In genomic region chr9:112332674-112332976, GRCh38 we compare ENCODE assay signal across 8 cellular contexts. TPM values are rescaled to one million over a fixed set of nuclear protein-coding genes. Genes with fewer than 3 reads are reported as not detected.
DNase-seq lines count a peak whose midpoint lies in the region; ATAC-seq and TF ChIP-seq lines count a peak whose summit lies in the region.

No MANE protein-coding gene starts in this region.

- dilution Hi-C loops in mammary epithelial cell (cut with HindIII; ENCODE audit: low sequenced_read_pairs): no loop called here

- CTCF ChIA-PET in AG04449 (lab: Yijun Ruan, JAX): interaction anchor here (0.8 to 1.6 kb wide), 7 partner anchors 9 to 235 kb away, joined by 3 to 7 read pairs (median 5); no protein-coding TSS in a partner anchor
- CTCF ChIA-PET in mammary epithelial cell (lab: Charles Lee; ENCODE audit: low non-redundant PET): no interaction called here

- H3K4me2 ChIP-seq in mammary epithelial cell (ENCODE audit: insufficient read depth, low read depth, low read length): peak overlapping the region; percentile 100

- peak overlapping the region; percentile 78 for H2AFZ ChIP-seq in mammary epithelial cell (ENCODE audit: low read depth, low read length)

- POLR2A ChIA-PET in AG04449 (lab: Yijun Ruan, JAX): interaction anchor here (1.4 kb wide), 1 partner anchor 48 kb away, joined by 4 read pairs; the partner anchor contains the start of gene HSDL2

- no peaks in the 10 kb centered on the region for H4K20me1 ChIP-seq in mammary epithelial cell (ENCODE audit: insufficient read depth, low read length)

- in situ Hi-C loops in mammary epithelial cell (cut with MboI; ENCODE audit: low sequenced_read_pairs in 2 of 2): no loop called here

- DNase-seq in AG04449 (ENCODE audit: low read depth, low spot score) (no peak), mammary epithelial cell (no peak), NCI-H2171 treated with DMSO at 0.1 percent for 48 hours (lab: John Stamatoyannopoulos, UW) (no peak), epidermal melanocyte (ENCODE audit: insufficient read length, low spot score) (no peak), NCI-H82 (lab: John Stamatoyannopoulos, UW) (no peak)

- H3K36me3 ChIP-seq in HUES48 (ENCODE audit: control insufficient read depth, insufficient read depth, low read length): no peaks in the 10 kb centered on the region
- H3K36me3 ChIP-seq in mammary epithelial cell (ENCODE audit: insufficient read depth, low read length): peaks cover 1% of the 10 kb centered on the region
- H3K36me3 ChIP-seq in mucosa of rectum (ENCODE audit: control insufficient read depth in 2 of 2, insufficient read depth in 2 of 2, low read length in 2 of 2): no peaks in the 10 kb centered on the region

- H3K9ac ChIP-seq in HUES48 (ENCODE audit: low read depth, low read length) (peak overlapping the region; percentile 89), mammary epithelial cell (ENCODE audit: insufficient read depth, low read length) (peak overlapping the region; percentile 96), mucosa of rectum (ENCODE audit: low read depth in 1 of 2, low read length in 2 of 2) (peak overlapping the region; percentile 94 to 100)

- TF ChIP-seq CTCF in AG04449 (IDR thresholded peaks at IDR 0.05; ENCODE audit: insufficient read depth, low read length, missing control alignments): no peak
- TF ChIP-seq CTCF in mammary epithelial cell (conservative IDR thresholded peaks at IDR 0.05 in 1 of 2, IDR thresholded peaks at IDR 0.05 in 1 of 2; ENCODE audit: extremely low read depth in 1 of 2, insufficient read depth in 1 of 2, low read depth in 1 of 2, low read length in 2 of 2): no peak

- H3K4me3 ChIP-seq in AG04449 (ENCODE audit: low read depth, low read length) (peak overlapping the region; percentile 91), HUES48 (ENCODE audit: low read depth, low read length) (peak overlapping the region; percentile 98), mammary epithelial cell (replicated peaks in 1 of 3; ENCODE audit: insufficient read depth in 1 of 3, low read depth in 2 of 3, low read length in 3 of 3) (peak overlapping the region; percentile 97 to 99 (median 98)), mucosa of rectum (ENCODE audit: low read length in 2 of 2) (peak overlapping the region; percentile 95 to 96)

- H3K27ac ChIP-seq in HUES48 (ENCODE audit: low read depth, low read length) (peak overlapping the region; percentile 91), mammary epithelial cell (ENCODE audit: insufficient read depth, low read depth, low read length) (peak overlapping the region; percentile 91), mucosa of rectum (ENCODE audit: low read depth in 2 of 2, low read length in 2 of 2) (peak overlapping the region; percentile 100)

- intact Hi-C loops in mammary epithelial cell (cut with micrococcal nuclease): loop anchor here (2.0 to 5.0 kb wide), 4 partner anchors 20 to 100 kb away; no protein-coding TSS in a partner anchor

- H3K4me1 ChIP-seq in HUES48 (ENCODE audit: control insufficient read depth, insufficient read depth, low read length) (peaks cover 20% of the 10 kb centered on the region), mammary epithelial cell (ENCODE audit: insufficient read depth, low read length) (peaks cover 11% of the 10 kb centered on the region), mucosa of rectum (ENCODE audit: control insufficient read depth in 2 of 2, insufficient read depth in 2 of 2, low read length in 2 of 2) (peaks cover 22 to 25% of the 10 kb centered on the region in 2 donors)

- under 1% methylated on average over 16 of the region's 19 CpGs for whole genome bisulfite sequencing in mammary epithelial cell (ENCODE audit: low coverage, missing lambda C conversion rate)

- ATAC-seq in GM21528 (IDR thresholded peaks at IDR 0.05; ENCODE audit: low FRiP score, unreplicated experiment): no peak

- H3K9me3 ChIP-seq in HUES48 (ENCODE audit: control insufficient read depth, insufficient read depth, low read length) (no peaks in the 10 kb centered on the region), mammary epithelial cell (replicated peaks; ENCODE audit: insufficient read depth, low read length) (no peaks in the 10 kb centered on the region), mucosa of rectum (ENCODE audit: control insufficient read depth in 2 of 2, low read length in 2 of 2) (no peaks in the 10 kb centered on the region)

- H3K79me2 ChIP-seq in mammary epithelial cell (ENCODE audit: insufficient read depth, low read length): peaks cover 55% of the 10 kb centered on the region

- H3K27me3 ChIP-seq in HUES48 (ENCODE audit: control insufficient read depth, insufficient read depth, low read length): no peaks in the 10 kb centered on the region
- H3K27me3 ChIP-seq in mammary epithelial cell (ENCODE audit: insufficient read depth, low read length): no peaks in the 10 kb centered on the region
- H3K27me3 ChIP-seq in mucosa of rectum (ENCODE audit: control insufficient read depth in 2 of 2, insufficient read depth in 2 of 2, low read length in 2 of 2): no peaks in the 10 kb centered on the region

- BruUV-seq in mammary epithelial cell (replicated peaks; lab: Mats Ljungman, UMichigan): no TSS peak

RNA-seq across cellular contexts. Expression of gene PTBP3, which starts 0.8 kb away (rescaled TPM):
- 10 to 100 TPM; 73.2 to 95.9 TPM for total RNA-seq in mammary epithelial cell
- 71.9 TPM for polyA plus RNA-seq in mammary epithelial cell
- polyA minus RNA-seq in mammary epithelial cell: 142 TPM

RNA-seq across cellular contexts. Expression of gene HSDL2, which starts 47.3 kb away (rescaled TPM):
- total RNA-seq in mammary epithelial cell: 10 to 100 TPM; 33.5 to 34.2 TPM
- 28.2 TPM for polyA plus RNA-seq in mammary epithelial cell
- polyA minus RNA-seq in mammary epithelial cell: 20.9 TPM
